13 cellular contexts compared by ENCODE assay signal in genomic region chr11:61141601-61142028, GRCh38. TPM values are rescaled to one million over a fixed set of nuclear protein-coding genes. Genes with fewer than 3 reads are reported as not detected.
A peak's percentile ranks its signal among the peaks of the same experiment; 100 is the strongest.
DNase-seq lines count a peak whose midpoint lies in the region; ATAC-seq, FAIRE-seq and TF ChIP-seq lines count a peak whose summit lies in the region.
"Had no signal": no experiment of that assay in that cellular context is flagged by ENCODE, and none has a peak within 500 bp of the region (broad histone marks: within the 10 kb centered on the region; RNA-seq: fewer than 3 reads in every experiment).

No MANE protein-coding gene starts in this region.

- H3K9me3 ChIP-seq in GM12878 (replicated peaks; ENCODE audit: control insufficient read depth, insufficient read depth, low read length) (no peaks in the 10 kb centered on the region), spleen (no peaks in the 10 kb centered on the region), neural progenitor cell (ENCODE audit: low read depth) (no peaks in the 10 kb centered on the region)
- H3K9me3 ChIP-seq in CD4-positive, alpha-beta memory T cell (ENCODE audit: control insufficient read depth in 1 of 2, low read length in 2 of 2), result no peaks in the 10 kb centered on the region

- TF ChIP-seq CTCF in GM12878 (IDR thresholded peaks at IDR 0.05 in 2 of 3, conservative IDR thresholded peaks at IDR 0.05 in 1 of 3; ENCODE audit: control insufficient read depth in 2 of 3, extremely low read depth in 1 of 3, insufficient read depth in 1 of 3, low read depth in 3 of 3, low read length in 3 of 3) (no peak), spleen (IDR thresholded peaks at IDR 0.05 in 8 of 11, conservative IDR thresholded peaks at IDR 0.05 in 3 of 11) (no peak), neural progenitor cell (IDR thresholded peaks at IDR 0.05) (no peak)

- TF ChIP-seq POLR2A in GM12878 (IDR thresholded peaks at IDR 0.05; ENCODE audit: low read depth, low read length) (no peak), spleen (IDR thresholded peaks at IDR 0.05) (no peak)

- SMC1A ChIA-PET in GM12878 (lab: Charles Lee; ENCODE audit: uncharacterized antibody, unreplicated experiment), result interaction anchor here (1.0 to 1.4 kb wide), 3 partner anchors 17 to 45 kb away, joined by 3 to 8 read pairs (median 4); no protein-coding TSS in a partner anchor

- H3K4me1 ChIP-seq in GM12878 (ENCODE audit: control insufficient read depth, insufficient read depth, low read length) (peaks cover 2% of the 10 kb centered on the region; the same call in 1 of the 2 replicates), spleen (peaks cover 0 to 64% (median 31%) of the 10 kb centered on the region in 6 donors), neural progenitor cell (no peaks in the 10 kb centered on the region)
- no peaks in the 10 kb centered on the region for H3K4me1 ChIP-seq in CD4-positive, alpha-beta memory T cell (ENCODE audit: insufficient read depth, low read length)

- H3K4me2 ChIP-seq in GM12878 (ENCODE audit: control insufficient read depth, insufficient read depth) (no peak overlapping the region), neural progenitor cell (no peak overlapping the region)

- H3K27me3 ChIP-seq in GM12878 (replicated peaks in 1 of 2; ENCODE audit: control insufficient read depth in 2 of 2, insufficient read depth in 2 of 2, low read length in 1 of 2) (no peaks in the 10 kb centered on the region), spleen (replicated peaks in 1 of 7) (no peaks in the 10 kb centered on the region), neural progenitor cell (no peaks in the 10 kb centered on the region)
- no peaks in the 10 kb centered on the region for H3K27me3 ChIP-seq in CD4-positive, alpha-beta memory T cell (ENCODE audit: insufficient read depth, low read length)

- no peak overlapping the region for H3K27ac ChIP-seq in GM12878 (ENCODE audit: control insufficient read depth, insufficient read depth)
- H3K27ac ChIP-seq in spleen, result no peak overlapping the region
- no peak overlapping the region for H3K27ac ChIP-seq in neural progenitor cell
- H3K27ac ChIP-seq in CD4-positive, alpha-beta memory T cell (ENCODE audit: low read depth, low read length), result no peak overlapping the region
- H3K27ac ChIP-seq: HL-60 had no signal

- H3K36me3 ChIP-seq in GM12878 (ENCODE audit: control insufficient read depth in 2 of 2, insufficient read depth in 2 of 2, low read length in 1 of 2), result peaks cover 2 to 4% of the 10 kb centered on the region in 2 experiments; a peak in 2 of 4 replicates
- H3K36me3 ChIP-seq in spleen, result peaks cover 0 to 24% (median 11%) of the 10 kb centered on the region in 6 donors
- no peaks in the 10 kb centered on the region for H3K36me3 ChIP-seq in neural progenitor cell
- peaks cover 7% of the 10 kb centered on the region for H3K36me3 ChIP-seq in CD4-positive, alpha-beta memory T cell (ENCODE audit: insufficient read depth, low read length)

- RAD21 ChIA-PET in GM12878 (lab: Charles Lee; ENCODE audit: unreplicated experiment), result interaction anchor here (0.7 kb wide), 1 partner anchor 210 kb away, joined by 3 read pairs; no protein-coding TSS in a partner anchor

- BruUV-seq in GM12878 (replicated peaks; lab: Mats Ljungman, UMichigan), result no TSS peak

- H4K20me1 ChIP-seq in GM12878 (ENCODE audit: control insufficient read depth, insufficient read depth), result no peaks in the 10 kb centered on the region
- H4K20me1 ChIP-seq in neural progenitor cell (ENCODE audit: low read depth), result peaks cover 45% of the 10 kb centered on the region

- in situ Hi-C loops in GM12878 (cut with MboI), result no loop called here

- H3K9ac ChIP-seq in GM12878 (ENCODE audit: control insufficient read depth, insufficient read depth, low read length) (no peak overlapping the region), neural progenitor cell (no peak overlapping the region)

- WGBS in GM12878 (ENCODE audit: insufficient coverage, insufficient replicate concordance, low lambda C conversion rate, missing lambda C conversion rate), result 73% methylated on average over 10 of the region's 10 CpGs
- whole genome bisulfite sequencing in spleen, 5 donors, result 68 to 79% (median 76%) methylated on average over 9 to 10 of the region's 10 CpGs

- POLR2A ChIA-PET in GM12878 (lab: Charles Lee), result interaction anchor here (0.6 kb wide), 1 partner anchor 50 kb away, joined by 4 read pairs; no protein-coding TSS in a partner anchor
- POLR2A ChIA-PET in CD4-positive, alpha-beta memory T cell (lab: Charles Lee; ENCODE audit: partially characterized antibody), result interaction anchor here (1.0 kb wide), 2 partner anchors 12 to 121 kb away, joined by 3 read pairs; no protein-coding TSS in a partner anchor

- H2AFZ ChIP-seq in GM12878 (ENCODE audit: control insufficient read depth, low read depth, low read length) (no peak overlapping the region), neural progenitor cell (replicated peaks) (no peak overlapping the region)

- peaks cover 4% of the 10 kb centered on the region for H3K27me3 Mint-ChIP-seq in neural progenitor cell (ENCODE audit: insufficient read depth, low read depth)
- no peaks in the 10 kb centered on the region for H3K27me3 Mint-ChIP-seq in CD4-positive, alpha-beta memory T cell
- H3K27me3 Mint-ChIP-seq: activated CD4-positive, alpha-beta memory T cell treated with anti-CD3 and anti-CD28 coated beads, Interleukin-2, amount 10 ng/mL, durations not matched to agents 7 days and 5 days had no signal

- no peaks in the 10 kb centered on the region for H3K9me3 Mint-ChIP-seq in neural progenitor cell
- H3K9me3 Mint-ChIP-seq in CD4-positive, alpha-beta memory T cell, result peaks cover 0 to 2% (median 0%) of the 10 kb centered on the region in 8 donors
- H3K9me3 Mint-ChIP-seq: activated CD4-positive, alpha-beta memory T cell treated with anti-CD3 and anti-CD28 coated beads, Interleukin-2, amount 10 ng/mL, durations not matched to agents 7 days and 5 days had no signal

- H3K4me3 ChIP-seq in GM12878 (no peak overlapping the region), spleen (no peak overlapping the region), neural progenitor cell (no peak overlapping the region)
- no peak overlapping the region for H3K4me3 ChIP-seq in CD4-positive, alpha-beta memory T cell (ENCODE audit: low read length in 2 of 2)

- CTCF ChIA-PET in GM12878 (lab: Yijun Ruan, JAX), result interaction anchor here (0.9 to 1.1 kb wide), 3 partner anchors 11 to 45 kb away, joined by 3 to 4 read pairs (median 3); no protein-coding TSS in a partner anchor
- CTCF ChIA-PET in CD4-positive, alpha-beta memory T cell (lab: Charles Lee; ENCODE audit: partially characterized antibody), result interaction anchor here (0.6 to 4.1 kb wide), 6 partner anchors 12 to 172 kb away, joined by 3 to 16 read pairs (median 4); partner anchors contain the start of gene CD5

- intact Hi-C loops in GM12878 (cut with micrococcal nuclease; ENCODE audit: unreplicated experiment) (no loop called here), spleen (cut with DNase I; ENCODE audit: low total_unique reads) (no loop called here)
- intact Hi-C loops in CD4-positive, alpha-beta memory T cell (cut with micrococcal nuclease), result no loop called here

- peak; percentile 72 for ATAC-seq in GM12878

- H3K36me3 Mint-ChIP-seq in neural progenitor cell, result peaks cover 7% of the 10 kb centered on the region
- peaks cover 11 to 12% of the 10 kb centered on the region in 2 donors for H3K36me3 Mint-ChIP-seq in CD4-positive, alpha-beta memory T cell

- FAIRE-seq in GM12878 (lab: Jason Lieb, UNC), result no peak
- FAIRE-seq: A204.1 had no signal

- H3K4me3 Mint-ChIP-seq in neural progenitor cell, result no peak overlapping the region
- no peak overlapping the region for H3K4me3 Mint-ChIP-seq in CD4-positive, alpha-beta memory T cell
- H3K4me3 Mint-ChIP-seq: activated CD4-positive, alpha-beta memory T cell treated with anti-CD3 and anti-CD28 coated beads, Interleukin-2, amount 10 ng/mL, durations not matched to agents 7 days and 5 days had no signal

- TF ChIP-seq EP300 in GM12878 (IDR thresholded peaks at IDR 0.05; ENCODE audit: borderline replicate concordance in 1 of 2, control insufficient read depth in 1 of 2, low read depth in 2 of 2, low read length in 2 of 2), result no peak

- DNase-seq in NCI-H82 (lab: John Stamatoyannopoulos, UW) (peak; percentile 45), NCI-H82 treated with DMSO at 0.1 percent for 48 hours (lab: John Stamatoyannopoulos, UW; ENCODE audit: unreplicated experiment) (no peak), NCI-H2081 (lab: John Stamatoyannopoulos, UW) (peak; percentile 81 to 92), GM12878 (ENCODE audit: low read depth, low spot score) (no peak), spleen (peak; percentile 62), neural progenitor cell (ENCODE audit: low spot score) (no peak), NCI-H226 (no peak)
- DNase-seq in CD4-positive, alpha-beta memory T cell, result no peak
- DNase-seq: activated CD4-positive, alpha-beta memory T cell treated with anti-CD3 and anti-CD28 coated beads, Interleukin-2, amount 10 ng/mL, durations not matched to agents 7 days and 5 days; stimulated activated CD4-positive, alpha-beta T cell treated with anti-CD3 and anti-CD28 coated beads, Interleukin-2, amount 100 ng/mL, for 48 hours had no signal

- H3K79me2 ChIP-seq in GM12878 (ENCODE audit: control insufficient read depth, insufficient read depth, low read length) (peaks cover 2% of the 10 kb centered on the region; the same call in 1 of the 2 replicates), neural progenitor cell (ENCODE audit: low read depth) (peaks cover 32% of the 10 kb centered on the region)

- TF ChIP-seq RAD21 in GM12878 (IDR thresholded peaks at IDR 0.05; ENCODE audit: insufficient read depth, low read depth, low read length), result no peak

- H3K27ac Mint-ChIP-seq in neural progenitor cell, result no peak overlapping the region
- no peak overlapping the region for H3K27ac Mint-ChIP-seq in CD4-positive, alpha-beta memory T cell
- H3K27ac Mint-ChIP-seq: activated CD4-positive, alpha-beta memory T cell treated with anti-CD3 and anti-CD28 coated beads, Interleukin-2, amount 10 ng/mL, durations not matched to agents 7 days and 5 days had no signal

- H3K4me1 Mint-ChIP-seq in neural progenitor cell, result peaks cover 12% of the 10 kb centered on the region
- H3K4me1 Mint-ChIP-seq in CD4-positive, alpha-beta memory T cell, result peaks cover under 1 to 6% (median 2%) of the 10 kb centered on the region in 4 donors
- H3K4me1 Mint-ChIP-seq: activated CD4-positive, alpha-beta memory T cell treated with anti-CD3 and anti-CD28 coated beads, Interleukin-2, amount 10 ng/mL, durations not matched to agents 7 days and 5 days had no signal

- no peaks in the 10 kb centered on the region for H3F3A ChIP-seq in neural progenitor cell (ENCODE audit: low read depth)

RNA-seq across cellular contexts. Expression of gene VPS37C, which starts 19.6 kb away (rescaled TPM):
- 34.6 and 37.0 TPM in 2 replicates for total RNA-seq in GM12878 (2013; cell fraction: nucleolus; rRNA removed)
- total RNA-seq in GM12878 (2014; rRNA removed) (7.4 and 8.6 TPM in 2 replicates), GM12878 (2014; rRNA removed; fragmentation: Illumina TruSeq; extraction: Trizol) (4.1 and 4.8 TPM in 2 replicates), GM12878 (2021) (15.6 and 16.5 TPM in 2 replicates), spleen (10 to 100 TPM; 15.7 to 32.3 (median 23.5) TPM), neural progenitor cell (ENCODE audit: low replicate concordance) (9.9 and 19.9 TPM in 2 replicates)
- polyA plus RNA-seq in GM12878 (2011; ENCODE audit: low read depth), result 2.7 TPM
- polyA plus RNA-seq in GM12878 (2011; rRNA removed) (5.1 and 7.0 TPM in 2 replicates), GM12878 (2014; fragmentation: Illumina TruSeq; extraction: Trizol) (2.2 and 5.0 TPM in 2 replicates), GM12878 (2014; fragmentation: Nextera tagmentation; extraction: Ambion mirVana) (under 1 TPM; 0.39 to 0.88 TPM), GM12878 (2014; rRNA removed) (8.6 and 9.0 TPM in 2 replicates), GM12878 (2016; fragmentation: Nextera tagmentation; extraction: Ambion mirVana) (1 to 10 TPM; 8.7 to 9.6 TPM), spleen (10 to 100 TPM in 1 of 3 donors, 1 to 10 TPM in 2; 6.1 to 15.9 (median 8.9) TPM)
- polyA plus RNA-seq in GM12878 (2011; cell fraction: cytosol; rRNA removed), result 9.4 and 9.9 TPM in 2 replicates
- polyA plus RNA-seq in GM12878 (2011; cell fraction: nucleus; rRNA removed), result 17.3 and 19.7 TPM in 2 replicates
- 7.0 and 7.9 TPM in 2 replicates for polyA plus RNA-seq in GM12878 (2012)
- 4.9 and 11.4 TPM in 2 replicates for polyA minus RNA-seq in GM12878 (2011; rRNA and poly(A)+ RNA removed)
- polyA minus RNA-seq in GM12878 (2011; cell fraction: cytosol; rRNA and poly(A)+ RNA removed), result 5.2 and 6.9 TPM in 2 replicates
- 5.0 and 9.1 TPM in 2 replicates for polyA minus RNA-seq in GM12878 (2011; cell fraction: nucleus; rRNA and poly(A)+ RNA removed)
- total RNA-seq in CD4-positive, alpha-beta memory T cell, result 1 to 10 TPM; 7.3 to 7.9 TPM
- polyA plus RNA-seq in CD4-positive, alpha-beta memory T cell, result under 1 TPM; 0.25 to 0.93 TPM

RNA-seq across cellular contexts. Expression of gene CD5, which starts 39.3 kb away (rescaled TPM):
- not detected in 2 replicates for total RNA-seq in GM12878 (2013; cell fraction: nucleolus; rRNA removed)
- total RNA-seq in GM12878 (2014; rRNA removed) (0.17 and 0.22 TPM in 2 replicates), GM12878 (2014; rRNA removed; fragmentation: Illumina TruSeq; extraction: Trizol) (0.04 and 0.09 TPM in 2 replicates), GM12878 (2021) (0.58 and 0.87 TPM in 2 replicates), spleen (10 to 100 TPM in 6 of 7 donors, 1 to 10 TPM in 1; 9.2 to 27.4 (median 18.3) TPM), neural progenitor cell (ENCODE audit: low replicate concordance) (not detected in 2 replicates)
- polyA plus RNA-seq in GM12878 (2011; ENCODE audit: low read depth), result not detected
- polyA plus RNA-seq in GM12878 (2011; rRNA removed) (not detected in 2 replicates), GM12878 (2014; fragmentation: Illumina TruSeq; extraction: Trizol) (0.16 and 0.17 TPM in 2 replicates), GM12878 (2014; fragmentation: Nextera tagmentation; extraction: Ambion mirVana) (under 1 TPM in 1 of 2 experiments, not detected in 1; 0.02 TPM), GM12878 (2014; rRNA removed) (0.18 and 0.19 TPM in 2 replicates), GM12878 (2016; fragmentation: Nextera tagmentation; extraction: Ambion mirVana) (under 1 TPM; 0.23 to 0.35 TPM), spleen (1 to 10 TPM; 2.7 to 6.3 (median 4.9) TPM)
- 0.04 TPM in 1 of 2 replicates, not detected in the other for polyA plus RNA-seq in GM12878 (2011; cell fraction: cytosol; rRNA removed)
- not detected in 2 replicates for polyA plus RNA-seq in GM12878 (2011; cell fraction: nucleus; rRNA removed)
- polyA plus RNA-seq in GM12878 (2012), result 0.08 and 0.23 TPM in 2 replicates
- polyA minus RNA-seq in GM12878 (2011; rRNA and poly(A)+ RNA removed), result not detected in 2 replicates
- not detected in 2 replicates for polyA minus RNA-seq in GM12878 (2011; cell fraction: cytosol; rRNA and poly(A)+ RNA removed)
- polyA minus RNA-seq in GM12878 (2011; cell fraction: nucleus; rRNA and poly(A)+ RNA removed), result not detected in 2 replicates
- 100 to 1,000 TPM; 283 to 289 TPM for total RNA-seq in CD4-positive, alpha-beta memory T cell
- 100 to 1,000 TPM; 170 to 323 TPM for polyA plus RNA-seq in CD4-positive, alpha-beta memory T cell
- total RNA-seq: urinary bladder had no signal

Comparison
In these comparisons a context has a peak if more than half of its experiments do, and no peak if none do; other contexts are left out.
1. DNase-seq: peak in NCI-H82 (single experiment), NCI-H2081 (2 of 2) and spleen (single experiment); none in NCI-H82 treated with DMSO at 0.1 percent for 48 hours (single experiment), GM12878 (single experiment), neural progenitor cell (single experiment), NCI-H226 (single experiment) and CD4-positive, alpha-beta memory T cell (0 of 5).
2. RNA of gene CD5, which starts 39.3 kb away (total RNA-seq): 283 to 289 TPM in CD4-positive, alpha-beta memory T cell; 9.2 to 27.4 TPM in spleen, 0.04 to 0.87 TPM in GM12878 and not detected in neural progenitor cell; every median in the first group is over 10 times any median in the second.